9 cellular contexts compared by ENCODE assay signal in genomic region chr7:129368389-129368986, GRCh38.
DNase-seq lines count a peak whose midpoint lies in the region; ATAC-seq and TF ChIP-seq lines count a peak whose summit lies in the region.
"Had no signal": no experiment of that assay in that cellular context is flagged by ENCODE, and none has a peak within 500 bp of the region (broad histone marks: within the 10 kb centered on the region; RNA-seq: fewer than 3 reads in every experiment).

No MANE protein-coding gene starts in this region.

- H4K91ac ChIP-seq in neuronal stem cell (ENCODE audit: low read depth, low read length, poor library complexity) = no peak overlapping the region

- no peaks in the 10 kb centered on the region for H3K9me3 Mint-ChIP-seq in GM23338

- H3K36me3 Mint-ChIP-seq in GM23338 (ENCODE audit: low read depth) = no peaks in the 10 kb centered on the region

- no peak for DNase-seq in GM23338 (ENCODE audit: low spot score)
- peak; percentile 17 to 40 for DNase-seq in activated CD4-positive, alpha-beta T cell treated with anti-CD3 and anti-CD28 coated beads, Interleukin-2, amount 50 U/mL, for 48 hours
- DNase-seq in neuronal stem cell (ENCODE audit: low spot score) = no peak
- DNase-seq in head of caudate nucleus = no peak
- no peak for DNase-seq in NCI-H446 (lab: John Stamatoyannopoulos, UW)
- DNase-seq in NCI-H526 (lab: John Stamatoyannopoulos, UW) = no peak
- no peak for DNase-seq in GDM1 (lab: John Stamatoyannopoulos, UW)

- ATAC-seq in GM18520 (IDR thresholded peaks at IDR 0.05; ENCODE audit: unreplicated experiment) (peak; percentile 52), GM23338 (peak; percentile 9)

- H2BK12ac ChIP-seq in neuronal stem cell (ENCODE audit: low read length) = no peak overlapping the region

- H2AFZ ChIP-seq in GM23338 = no peak overlapping the region
- H2AFZ ChIP-seq in neuronal stem cell (ENCODE audit: low read length) = no peak overlapping the region

- H3K9ac ChIP-seq in neuronal stem cell (ENCODE audit: low read depth, low read length, poor library complexity) = no peak overlapping the region

- H3K9me2 ChIP-seq in GM23338 (ENCODE audit: insufficient read depth) = no peaks in the 10 kb centered on the region

- H3K4ac ChIP-seq in neuronal stem cell (ENCODE audit: low read length) = no peak overlapping the region

- peak overlapping the region; percentile 6; the same call in 1 of the 2 replicates for H3K4me2 ChIP-seq in GM23338
- no peak overlapping the region for H3K4me2 ChIP-seq in neuronal stem cell (ENCODE audit: insufficient read depth, low read length, poor library complexity, severe bottlenecking)

- peak overlapping the region; percentile 61 for H2BK120ac ChIP-seq in neuronal stem cell (ENCODE audit: low read depth, low read length)

- H3K23ac ChIP-seq in neuronal stem cell (ENCODE audit: low read depth, low read length, poor library complexity) = peak overlapping the region; percentile 2

- H3K4me3 ChIP-seq in GM23338 (no peak overlapping the region), neuronal stem cell (ENCODE audit: low read length in 2 of 2) (no peak overlapping the region)

- H3K27me3 Mint-ChIP-seq in GM23338 (ENCODE audit: insufficient read depth, low read depth, poor library complexity) = no peaks in the 10 kb centered on the region

- H3K27ac Mint-ChIP-seq in GM23338 = no peak overlapping the region; the same call in 1 of the 2 replicates

- peaks cover 32% of the 10 kb centered on the region for H3K4me1 Mint-ChIP-seq in GM23338

- H3K14ac ChIP-seq in neuronal stem cell (ENCODE audit: low read length) = no peak overlapping the region

- H3K27me3 ChIP-seq in GM23338 (ENCODE audit: insufficient read depth) (no peaks in the 10 kb centered on the region), neuronal stem cell (ENCODE audit: control insufficient read depth in 3 of 3, insufficient read depth in 3 of 3, low read depth in 1 of 3, low read length in 3 of 3) (no peaks in the 10 kb centered on the region)

- H3K36me3 ChIP-seq in GM23338 (ENCODE audit: insufficient read depth) = no peaks in the 10 kb centered on the region
- peaks cover 0 to 2% of the 10 kb centered on the region in 2 donors for H3K36me3 ChIP-seq in neuronal stem cell (replicated peaks in 1 of 2; ENCODE audit: control insufficient read depth in 2 of 2, insufficient read depth in 2 of 2, low read length in 2 of 2)
- H3K36me3 ChIP-seq: thoracic aorta had no signal

- TF ChIP-seq CTCF in GM23338 (conservative IDR thresholded peaks at IDR 0.05; ENCODE audit: low read depth in 2 of 2) = no peak

- no peak overlapping the region for H2BK5ac ChIP-seq in neuronal stem cell (ENCODE audit: low read length)

- intact Hi-C loops in head of caudate nucleus (cut with DNase I) = loop anchor here (5.0 to 10.0 kb wide), 2 partner anchors 104 to 266 kb away; no protein-coding TSS in a partner anchor

- H3K27ac ChIP-seq in GM23338 (ENCODE audit: low read depth) (0 out of 2 replicates have a peak overlapping the region, but pooled peaks have one; percentile 0), neuronal stem cell (replicated peaks; ENCODE audit: low read length) (no peak overlapping the region)
- H3K27ac ChIP-seq: thoracic aorta had no signal

- no peak overlapping the region for H3K18ac ChIP-seq in neuronal stem cell (ENCODE audit: low read length)

- H4K8ac ChIP-seq in neuronal stem cell (ENCODE audit: low read depth, low read length) = no peak overlapping the region

- H4K20me1 ChIP-seq in GM23338 (replicated peaks; ENCODE audit: insufficient read depth) = no peaks in the 10 kb centered on the region

- H3K9me3 ChIP-seq in neuronal stem cell (replicated peaks in 1 of 2; ENCODE audit: control insufficient read depth in 2 of 2, insufficient read depth in 1 of 2, low read depth in 1 of 2, low read length in 2 of 2) = no peaks in the 10 kb centered on the region
- H3K9me3 ChIP-seq: thoracic aorta had no signal

- H3K4me1 ChIP-seq in GM23338 (ENCODE audit: insufficient read depth) = peaks cover 17% of the 10 kb centered on the region
- H3K4me1 ChIP-seq in neuronal stem cell (ENCODE audit: control insufficient read depth in 2 of 2, insufficient read depth in 1 of 2, low read depth in 1 of 2, low read length in 2 of 2) = peaks cover 0 to 9% of the 10 kb centered on the region in 2 donors

- peak overlapping the region; percentile 42 for H2AK5ac ChIP-seq in neuronal stem cell (ENCODE audit: low read depth, low read length)

- WGBS in neuronal stem cell (ENCODE audit: extremely low coverage in 2 of 2, insufficient read length in 2 of 2, insufficient replicate concordance in 1 of 2), 2 donors = no CpG with 5 or more reads among the region's 7 CpGs

- no peaks in the 10 kb centered on the region for H3K79me1 ChIP-seq in neuronal stem cell (ENCODE audit: low read depth, low read length)

- H3F3A ChIP-seq in GM23338 (replicated peaks; ENCODE audit: low read depth) = no peaks in the 10 kb centered on the region

- H3K4me3 Mint-ChIP-seq in GM23338 = no peak overlapping the region

- peaks cover 4% of the 10 kb centered on the region; the same call in 1 of the 2 replicates for H3K79me2 ChIP-seq in GM23338 (replicated peaks; ENCODE audit: insufficient read depth)

- no peak overlapping the region for H2BK15ac ChIP-seq in neuronal stem cell (ENCODE audit: low read length)

TF ChIP-seq in GM23338, 12 proteins besides CTCF, POLR2A, EP300 and RAD21 (continues in another document):
- TF ChIP-seq JUNB (IDR thresholded peaks at IDR 0.05; ENCODE audit: unreplicated experiment) (no peak), REST (IDR thresholded peaks at IDR 0.05; ENCODE audit: unreplicated experiment) (no peak), EZH2 (IDR thresholded peaks at IDR 0.05; ENCODE audit: low read depth, unreplicated experiment) (no peak), CREB1 (CRISPR knock-in tag; IDR thresholded peaks at IDR 0.05; ENCODE audit: low read depth) (no peak), POLR2AphosphoS5 (IDR thresholded peaks at IDR 0.05; ENCODE audit: low read depth) (no peak)

Comparison
In these comparisons a context has a peak if more than half of its experiments do, and no peak if none do; other contexts are left out.
1. DNase-seq: peak in activated CD4-positive, alpha-beta T cell treated with anti-CD3 and anti-CD28 coated beads, Interleukin-2, amount 50 U/mL, for 48 hours (2 of 2); none in GM23338 (single experiment), neuronal stem cell (single experiment), head of caudate nucleus (0 of 42), NCI-H446 (0 of 2), NCI-H526 (0 of 2) and GDM1 (single experiment).